ENCODE assay signal across 12 cellular contexts in genomic region chr12:64098709-64099354, GRCh38.
DNase-seq lines count a peak whose midpoint lies in the region; ATAC-seq and TF ChIP-seq lines count a peak whose summit lies in the region.
"Had no signal": no experiment of that assay in that cellular context is flagged by ENCODE, and none has a peak within 500 bp of the region (broad histone marks: within the 10 kb centered on the region; RNA-seq: fewer than 3 reads in every experiment).

No MANE protein-coding gene starts in this region.

- in situ Hi-C loops in transverse colon (cut with MboI; ENCODE audit: low pct_ligation_motif_present in 1 of 4, low pct_unique_long_range_greater_than_20kb in 1 of 4, low sequenced_read_pairs in 3 of 4) = no loop called here

- DNase-seq in NCI-H2171 treated with DMSO at 0.1 percent for 48 hours (lab: John Stamatoyannopoulos, UW) (peak; percentile 35), NCI-H2171 (lab: John Stamatoyannopoulos, UW) (no peak), SJSA1 (ENCODE audit: low read depth in 1 of 2, low spot score in 2 of 2) (no peak), heart right ventricle (peak in 1 of 2 donors; percentile 53), transverse colon (no peak), left colon (no peak), NCI-H82 treated with DMSO at 0.1 percent for 48 hours (lab: John Stamatoyannopoulos, UW; ENCODE audit: unreplicated experiment) (no peak)
- no peak for DNase-seq in NK-92 treated with Interleukin-12 subunit alpha and Interleukin-12 subunit beta, amount 100 ng/mL, for 24 hours (lab: John Stamatoyannopoulos, UW)
- DNase-seq: 8988T; GDM1; stimulated activated CD4-positive, alpha-beta T cell treated with anti-CD3 and anti-CD28 coated beads, Interleukin-2, amount 100 ng/mL, for 48 hours; testis had no signal

- no peaks in the 10 kb centered on the region for H3K9me3 ChIP-seq in SJSA1 (replicated peaks)
- H3K9me3 ChIP-seq in heart right ventricle = no peaks in the 10 kb centered on the region
- no peaks in the 10 kb centered on the region for H3K9me3 ChIP-seq in transverse colon
- H3K9me3 ChIP-seq: testis had no signal

- no peak for TF ChIP-seq POLR2A in transverse colon (IDR thresholded peaks at IDR 0.05)

- H3K4me3 ChIP-seq in SJSA1 = no peak overlapping the region
- H3K4me3 ChIP-seq in heart right ventricle = no peak overlapping the region
- H3K4me3 ChIP-seq in transverse colon = no peak overlapping the region
- H3K4me3 ChIP-seq: testis had no signal

- ATAC-seq in heart right ventricle (peak in 6 of 8 donors; percentile 69 to 82 (median 70)), left colon (no peak)

- no peak for TF ChIP-seq EP300 in transverse colon (IDR thresholded peaks at IDR 0.05; ENCODE audit: low read depth)

- peaks cover 19% of the 10 kb centered on the region for H3K36me3 ChIP-seq in SJSA1
- H3K36me3 ChIP-seq in heart right ventricle = peaks cover 0 to 6% (median 0%) of the 10 kb centered on the region in 9 donors
- H3K36me3 ChIP-seq in transverse colon = no peaks in the 10 kb centered on the region

- intact Hi-C loops in heart right ventricle (cut with DNase I) (loop anchor here in 2 of 10 donors (10.0 kb wide), 2 partner anchors 126 to 254 kb away; partner anchors contain the start of genes KICS2 (in 1 of the 2) and SRGAP1 (in 1 of the 2)), transverse colon (cut with DNase I; ENCODE audit: low total_unique reads) (no loop called here), left colon (cut with DNase I, micrococcal nuclease) (no loop called here)

- TF ChIP-seq CTCF in heart right ventricle (IDR thresholded peaks at IDR 0.05) = no peak
- TF ChIP-seq CTCF in transverse colon (IDR thresholded peaks at IDR 0.05) = no peak

- WGBS in heart right ventricle, 2 donors = 64 to 67% methylated on average over 2 of the region's 2 CpGs
- WGBS in transverse colon (ENCODE audit: low coverage in 1 of 2), 2 donors = 56 to 68% methylated on average over 2 of the region's 2 CpGs

- H3K4me1 ChIP-seq in SJSA1 (replicated peaks) (peaks cover 25% of the 10 kb centered on the region), heart right ventricle (peaks cover 0 to 45% (median 15%) of the 10 kb centered on the region in 9 donors), transverse colon (peaks cover 0 to 5% (median 3%) of the 10 kb centered on the region in 4 donors)
- H3K4me1 ChIP-seq: testis had no signal

- H3K27me3 ChIP-seq in SJSA1 (replicated peaks) (no peaks in the 10 kb centered on the region), heart right ventricle (no peaks in the 10 kb centered on the region), transverse colon (no peaks in the 10 kb centered on the region)
- H3K27me3 ChIP-seq: testis had no signal

- H3K27ac ChIP-seq in SJSA1 (peak overlapping the region; percentile 27; the same call in 1 of the 2 replicates), heart right ventricle (peak overlapping the region in 4 of 10 donors; percentile 9 to 65 (median 32)), transverse colon (peak overlapping the region in 3 of 4 donors; percentile 51 to 64 (median 54))
- H3K27ac ChIP-seq: testis had no signal
